Comparison of ENCODE assay signal across 1 cellular context in genomic region chr5:176536902-176537607, GRCh38.
TF ChIP-seq lines count a peak whose summit lies in the region.

RNF44 (minus strand) TSS chr5:176537402; CDS start chr5:176532472, 4,930 bp downstream.

TF ChIP-seq in HCT116, 20 proteins besides CTCF, POLR2A, EP300 and RAD21 (continued from another document):
- TF ChIP-seq ZBTB33 (IDR thresholded peaks at IDR 0.05; ENCODE audit: extremely low read depth, insufficient replicate concordance, low read length), result peak; percentile 45
- no peak for TF ChIP-seq CBX3 (IDR thresholded peaks at IDR 0.05; ENCODE audit: low read depth)
- TF ChIP-seq EGR1 (IDR thresholded peaks at IDR 0.05; ENCODE audit: low read depth), result no peak
- no peak for TF ChIP-seq SIN3A (IDR thresholded peaks at IDR 0.05; ENCODE audit: low read depth)
- TF ChIP-seq YY1 (IDR thresholded peaks at IDR 0.05; ENCODE audit: extremely low read depth, insufficient replicate concordance, low read depth, low read length), result peak; percentile 95
- TF ChIP-seq MAX (IDR thresholded peaks at IDR 0.05), result no peak
- no peak for TF ChIP-seq SP1 (IDR thresholded peaks at IDR 0.05; ENCODE audit: low read depth)
- TF ChIP-seq ELF1 (IDR thresholded peaks at IDR 0.05; ENCODE audit: borderline replicate concordance, low read depth), result no peak
- no peak for TF ChIP-seq JUND (IDR thresholded peaks at IDR 0.05)
- TF ChIP-seq REST (IDR thresholded peaks at IDR 0.05; ENCODE audit: low read depth), result no peak
- peak; percentile 59; the same call in 1 of the 2 replicates for TF ChIP-seq ZFX (IDR thresholded peaks at IDR 0.05)
- no peak for TF ChIP-seq CEBPB (IDR thresholded peaks at IDR 0.05; ENCODE audit: low read depth)
